Comparison of ENCODE assay signal across 15 cellular contexts in genomic region chr4:7367894-7368293, GRCh38.
"Had no signal": no experiment of that assay in that cellular context is flagged by ENCODE, and none has a peak within 500 bp of the region (broad histone marks: within the 10 kb centered on the region; RNA-seq: fewer than 3 reads in every experiment).

No MANE protein-coding gene starts in this region.

- H3K27me3 ChIP-seq: thyroid gland had no signal

- H3K4me3 ChIP-seq: coronary artery, gastrocnemius medialis, heart right ventricle, skin epidermis, stomach, thyroid gland had no signal

- H3K4me3 Mint-ChIP-seq: activated CD8-positive, alpha-beta T cell treated with anti-CD3 and anti-CD28 coated beads for 36 hours; neural crest cell; T-helper 2 cell treated with Interferon-gamma antibody and Interleukin-4, amounts not matched to agents 5 μg/mL and 100 μg/mL, for 36 hours had no signal

- H3K9me3 Mint-ChIP-seq: activated CD8-positive, alpha-beta T cell treated with anti-CD3 and anti-CD28 coated beads for 36 hours; T-helper 2 cell treated with Interferon-gamma antibody and Interleukin-4, amounts not matched to agents 5 μg/mL and 100 μg/mL, for 36 hours had no signal

- H3K36me3 ChIP-seq: gastrocnemius medialis, heart right ventricle, stomach, thyroid gland had no signal

- H3K27ac ChIP-seq: coronary artery, gastrocnemius medialis, heart right ventricle, parathyroid adenoma, skin epidermis, stomach, thyroid gland had no signal

- H3K27ac Mint-ChIP-seq: activated CD8-positive, alpha-beta T cell treated with anti-CD3 and anti-CD28 coated beads for 36 hours; T-helper 2 cell treated with Interferon-gamma antibody and Interleukin-4, amounts not matched to agents 5 μg/mL and 100 μg/mL, for 36 hours had no signal

- DNase-seq: activated CD4-positive, alpha-beta T cell treated with anti-CD3 and anti-CD28 coated beads for 1 hour; activated CD8-positive, alpha-beta memory T cell treated with anti-CD3 and anti-CD28 coated beads, Interleukin-2, amount 50 U/mL, for 4 hours; activated CD8-positive, alpha-beta T cell treated with anti-CD3 and anti-CD28 coated beads for 36 hours; activated naive CD4-positive, alpha-beta T cell; effector memory CD4-positive, alpha-beta T cell; gastrocnemius medialis; heart right ventricle; stomach; SW 1271; thyroid gland had no signal

- H3K79me2 ChIP-seq: parathyroid adenoma had no signal

- H3K4me1 ChIP-seq: parathyroid adenoma had no signal

- H3K9me3 ChIP-seq: gastrocnemius medialis, heart right ventricle, stomach, thyroid gland had no signal

- H3K9ac ChIP-seq: parathyroid adenoma had no signal

- ATAC-seq: activated CD8-positive, alpha-beta T cell treated with anti-CD3 and anti-CD28 coated beads for 36 hours; gastrocnemius medialis; heart right ventricle had no signal

- H3K27me3 Mint-ChIP-seq: activated CD8-positive, alpha-beta T cell treated with anti-CD3 and anti-CD28 coated beads for 36 hours had no signal

- H2AFZ ChIP-seq: parathyroid adenoma had no signal
